ENCODE assay signal across 9 cellular contexts in the genomic region with DNA sequence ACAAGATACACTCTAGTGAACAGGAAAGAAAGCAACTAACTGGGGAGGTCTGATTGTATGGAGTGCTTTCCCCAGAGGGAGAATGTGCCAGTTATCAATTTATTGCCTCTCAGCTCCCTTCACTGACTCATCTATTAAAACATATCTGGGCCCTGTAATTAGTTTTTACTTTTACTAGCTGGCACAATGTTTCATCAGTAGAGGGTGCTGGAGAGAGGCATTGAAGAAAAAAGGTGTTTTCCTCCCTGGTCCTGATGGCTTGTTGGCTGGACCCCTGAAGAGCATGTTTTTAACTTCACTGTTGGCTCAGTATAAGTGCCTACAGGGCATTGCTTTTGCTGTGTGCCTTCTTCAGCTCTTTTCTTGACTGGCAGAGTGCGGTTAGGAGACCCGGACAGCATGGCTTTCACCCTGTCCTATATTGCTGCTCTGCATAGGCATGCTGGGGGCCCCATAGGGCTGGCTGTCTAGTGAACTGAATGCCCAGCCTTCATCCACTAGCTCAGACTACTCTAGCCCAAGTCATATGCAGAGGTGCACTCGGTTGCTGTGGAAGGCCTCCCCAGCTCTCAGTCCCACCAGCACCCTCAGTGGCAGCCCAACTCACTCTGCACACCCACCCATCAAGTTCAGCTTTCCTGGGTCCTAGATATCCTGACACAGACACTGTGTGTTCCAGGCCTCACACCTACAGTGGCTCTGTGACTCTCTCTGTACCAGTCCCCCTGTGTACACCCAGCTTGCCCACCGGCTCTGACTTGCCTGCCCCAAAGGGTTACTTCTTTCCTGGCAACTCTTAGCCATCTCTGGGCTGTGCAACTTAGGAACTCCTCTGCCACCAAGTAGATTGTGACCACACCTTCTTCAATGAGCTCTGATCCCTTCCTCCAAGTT.
A peak's percentile ranks its signal among the peaks of the same experiment; 100 is the strongest.
DNase-seq lines count a peak whose midpoint lies in the region; ATAC-seq, FAIRE-seq and TF ChIP-seq lines count a peak whose summit lies in the region.
"Had no signal": no experiment of that assay in that cellular context is flagged by ENCODE, and none has a peak within 500 bp of the region (broad histone marks: within the 10 kb centered on the region; RNA-seq: fewer than 3 reads in every experiment).

No MANE protein-coding gene starts in this region.

- no peak for TF ChIP-seq RAD21 in A549 (conservative IDR thresholded peaks at IDR 0.05 in 1 of 2, IDR thresholded peaks at IDR 0.05 in 1 of 2)

- TF ChIP-seq EP300 in A549 (IDR thresholded peaks at IDR 0.05) (no peak), gastroesophageal sphincter (IDR thresholded peaks at IDR 0.05) (no peak)

- 79% methylated on average over 4 of the region's 4 CpGs for WGBS in A549 (ENCODE audit: missing lambda C conversion rate)
- 83 to 100% methylated on average over 1 to 2 of the region's 4 CpGs for WGBS in gastroesophageal sphincter (ENCODE audit: low coverage in 1 of 2), 2 donors

- ATAC-seq in A549 (peak; percentile 47 to 60; a peak in 5 of 6 replicates), GM18511 (IDR thresholded peaks at IDR 0.05; ENCODE audit: unreplicated experiment) (peak; percentile 34), gastroesophageal sphincter (no peak)

- TF ChIP-seq POLR2A in A549 (IDR thresholded peaks at IDR 0.05; ENCODE audit: low read length) (no peak), erythroblast (IDR thresholded peaks at IDR 0.05; ENCODE audit: low read length) (no peak), gastroesophageal sphincter (IDR thresholded peaks at IDR 0.05) (no peak)

- POLR2A ChIA-PET in A549 (lab: Yijun Ruan, JAX): interaction anchor here (0.5 kb wide), 1 partner anchor 40 kb away, joined by 7 read pairs; no protein-coding TSS in a partner anchor

- TF ChIP-seq CTCF in A549 (IDR thresholded peaks at IDR 0.05) (no peak), gastroesophageal sphincter (IDR thresholded peaks at IDR 0.05) (no peak)

- H3K9me3 ChIP-seq in A549 (no peaks in the 10 kb centered on the region), gastroesophageal sphincter (no peaks in the 10 kb centered on the region)

- no peak for DNase-seq in A549 (ENCODE audit: low read depth in 1 of 2, low spot score in 1 of 2)
- peak; percentile 20 for DNase-seq in NCI-H146 treated with DMSO at 0.1 percent for 48 hours (lab: John Stamatoyannopoulos, UW; ENCODE audit: unreplicated experiment)
- DNase-seq in erythroblast (lab: John Stamatoyannopoulos, UW): peak; percentile 43 to 51
- no peak for DNase-seq in GM03348 (ENCODE audit: low spot score)
- DNase-seq in NCI-H2196 (lab: John Stamatoyannopoulos, UW; ENCODE audit: unreplicated experiment): no peak
- DNase-seq in mucosa of gallbladder (ENCODE audit: low spot score): no peak

- H3K4me1 ChIP-seq in A549 (no peaks in the 10 kb centered on the region), gastroesophageal sphincter (peaks cover 3 to 21% (median 3%) of the 10 kb centered on the region in 3 donors)
- H3K4me1 ChIP-seq: parathyroid adenoma had no signal

- no peak overlapping the region for H3K4me3 ChIP-seq in A549
- no peak overlapping the region for H3K4me3 ChIP-seq in gastroesophageal sphincter

- H3K36me3 ChIP-seq in gastroesophageal sphincter: peaks cover 0 to 27% of the 10 kb centered on the region in 2 donors

- CTCF ChIA-PET in A549 (lab: Yijun Ruan, JAX): interaction anchor here (0.7 to 1.8 kb wide), 5 partner anchors 11 to 119 kb away, joined by 3 to 5 read pairs (median 3); no protein-coding TSS in a partner anchor

- FAIRE-seq in A549 (lab: Jason Lieb, UNC): no peak

- no peaks in the 10 kb centered on the region for H3K27me3 ChIP-seq in gastroesophageal sphincter

- no peak overlapping the region for H3K4me2 ChIP-seq in A549

- no peak overlapping the region for H3K27ac ChIP-seq in A549
- peak overlapping the region in 1 of 4 donors; percentile 23 for H3K27ac ChIP-seq in gastroesophageal sphincter
- H3K27ac ChIP-seq: parathyroid adenoma had no signal

TF ChIP-seq in A549, 52 proteins besides CTCF, POLR2A, EP300 and RAD21:
- no peak for TF ChIP-seq ZFP36 (IDR thresholded peaks at IDR 0.05; ENCODE audit: borderline replicate concordance, partially characterized antibody)
- no peak for TF ChIP-seq EHF (CRISPR knock-in tag; IDR thresholded peaks at IDR 0.05)
- TF ChIP-seq RARB (CRISPR knock-in tag; IDR thresholded peaks at IDR 0.05): no peak
- no peak for TF ChIP-seq BHLHE40 (IDR thresholded peaks at IDR 0.05; ENCODE audit: low read depth, low read length)
- no peak for TF ChIP-seq MYC (IDR thresholded peaks at IDR 0.05; ENCODE audit: borderline replicate concordance, low read length)
- TF ChIP-seq, protein P1, sequence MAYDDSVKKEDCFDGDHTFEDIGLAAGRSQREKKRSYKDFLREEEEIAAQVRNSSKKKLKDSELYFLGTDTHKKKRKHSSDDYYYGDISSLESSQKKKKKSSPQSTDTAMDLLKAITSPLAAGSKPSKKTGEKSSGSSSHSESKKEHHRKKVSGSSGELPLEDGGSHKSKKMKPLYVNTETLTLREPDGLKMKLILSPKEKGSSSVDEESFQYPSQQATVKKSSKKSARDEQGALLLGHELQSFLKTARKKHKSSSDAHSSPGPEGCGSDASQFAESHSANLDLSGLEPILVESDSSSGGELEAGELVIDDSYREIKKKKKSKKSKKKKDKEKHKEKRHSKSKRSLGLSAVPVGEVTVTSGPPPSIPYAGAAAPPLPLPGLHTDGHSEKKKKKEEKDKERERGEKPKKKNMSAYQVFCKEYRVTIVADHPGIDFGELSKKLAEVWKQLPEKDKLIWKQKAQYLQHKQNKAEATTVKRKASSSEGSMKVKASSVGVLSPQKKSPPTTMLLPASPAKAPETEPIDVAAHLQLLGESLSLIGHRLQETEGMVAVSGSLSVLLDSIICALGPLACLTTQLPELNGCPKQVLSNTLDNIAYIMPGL (CRISPR knock-in tag; IDR thresholded peaks at IDR 0.05; ENCODE audit: borderline replicate concordance): no peak
- no peak for TF ChIP-seq NPAS2 (CRISPR knock-in tag; IDR thresholded peaks at IDR 0.05; ENCODE audit: borderline replicate concordance)
- no peak for TF ChIP-seq CHD4 (IDR thresholded peaks at IDR 0.05; ENCODE audit: borderline replicate concordance)
- TF ChIP-seq, protein P2, sequence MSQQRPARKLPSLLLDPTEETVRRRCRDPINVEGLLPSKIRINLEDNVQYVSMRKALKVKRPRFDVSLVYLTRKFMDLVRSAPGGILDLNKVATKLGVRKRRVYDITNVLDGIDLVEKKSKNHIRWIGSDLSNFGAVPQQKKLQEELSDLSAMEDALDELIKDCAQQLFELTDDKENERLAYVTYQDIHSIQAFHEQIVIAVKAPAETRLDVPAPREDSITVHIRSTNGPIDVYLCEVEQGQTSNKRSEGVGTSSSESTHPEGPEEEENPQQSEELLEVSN (IDR thresholded peaks at IDR 0.05; ENCODE audit: borderline replicate concordance, low read depth): no peak
- no peak for TF ChIP-seq PHF8 (IDR thresholded peaks at IDR 0.05; ENCODE audit: borderline replicate concordance, low read depth)
- no peak for TF ChIP-seq MAZ (IDR thresholded peaks at IDR 0.05; ENCODE audit: borderline replicate concordance, low read depth, low read length)
- no peak for TF ChIP-seq ESRRA (IDR thresholded peaks at IDR 0.05; ENCODE audit: borderline replicate concordance, low read length)
- TF ChIP-seq, protein P3, sequence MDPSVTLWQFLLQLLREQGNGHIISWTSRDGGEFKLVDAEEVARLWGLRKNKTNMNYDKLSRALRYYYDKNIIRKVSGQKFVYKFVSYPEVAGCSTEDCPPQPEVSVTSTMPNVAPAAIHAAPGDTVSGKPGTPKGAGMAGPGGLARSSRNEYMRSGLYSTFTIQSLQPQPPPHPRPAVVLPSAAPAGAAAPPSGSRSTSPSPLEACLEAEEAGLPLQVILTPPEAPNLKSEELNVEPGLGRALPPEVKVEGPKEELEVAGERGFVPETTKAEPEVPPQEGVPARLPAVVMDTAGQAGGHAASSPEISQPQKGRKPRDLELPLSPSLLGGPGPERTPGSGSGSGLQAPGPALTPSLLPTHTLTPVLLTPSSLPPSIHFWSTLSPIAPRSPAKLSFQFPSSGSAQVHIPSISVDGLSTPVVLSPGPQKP (IDR thresholded peaks at IDR 0.05; ENCODE audit: low read depth, low read length): no peak
- no peak for TF ChIP-seq ZNF302 (CRISPR knock-in tag; IDR thresholded peaks at IDR 0.05)
- TF ChIP-seq JUNB (IDR thresholded peaks at IDR 0.05): no peak

Comparison
In these comparisons a context has a peak if more than half of its experiments do, and no peak if none do; other contexts are left out.
1. DNase-seq: peak in NCI-H146 treated with DMSO at 0.1 percent for 48 hours (single experiment) and erythroblast (2 of 2); none in A549 (0 of 2), GM03348 (single experiment), NCI-H2196 (single experiment) and mucosa of gallbladder (single experiment).